Comparison of ENCODE assay signal across 1 cellular context in the genomic region with DNA sequence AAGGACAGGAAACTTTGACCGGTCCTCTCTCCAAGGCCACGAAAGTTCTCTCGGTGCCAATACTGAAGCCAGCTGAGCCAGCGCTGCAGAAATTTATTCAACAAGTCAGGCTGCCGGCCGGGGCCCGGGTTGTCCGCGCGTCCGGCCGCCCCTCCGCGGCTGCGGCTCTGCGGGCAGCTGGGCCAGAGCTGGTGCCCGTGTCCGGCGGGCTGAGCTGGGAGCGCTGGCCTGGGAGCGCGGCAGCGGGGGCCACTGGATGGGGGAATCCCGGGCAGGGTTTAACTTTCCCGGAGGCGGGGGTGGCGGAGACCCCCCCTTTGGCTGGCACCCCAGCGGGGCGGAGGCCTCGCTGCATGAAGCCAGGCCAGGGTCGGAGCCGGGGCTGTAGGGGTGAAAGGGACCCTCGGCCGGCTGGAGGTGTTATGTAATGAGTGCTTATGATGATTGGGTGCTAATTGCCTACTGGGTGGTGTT.
TF ChIP-seq lines count a peak whose summit lies in the region.

No MANE protein-coding gene starts in this region.

TF ChIP-seq in A549, 52 proteins besides CTCF, POLR2A, EP300 and RAD21 (continued from another document):
- TF ChIP-seq FOSL2 (IDR thresholded peaks at IDR 0.05) (no peak), FOSL2 (CRISPR knock-in tag; IDR thresholded peaks at IDR 0.05) (no peak), ATOH8 (CRISPR knock-in tag; IDR thresholded peaks at IDR 0.05; ENCODE audit: low read depth) (no peak), MYC (IDR thresholded peaks at IDR 0.05; ENCODE audit: borderline replicate concordance, low read length) (no peak), RCOR1 (IDR thresholded peaks at IDR 0.05; ENCODE audit: low read depth, low read length) (no peak), NPAS2 (CRISPR knock-in tag; IDR thresholded peaks at IDR 0.05; ENCODE audit: borderline replicate concordance) (no peak), HOXB5 (CRISPR knock-in tag; IDR thresholded peaks at IDR 0.05) (no peak), EHMT2 (IDR thresholded peaks at IDR 0.05; ENCODE audit: low read depth) (no peak), HEYL (CRISPR knock-in tag; IDR thresholded peaks at IDR 0.05) (no peak), SREBF2 (IDR thresholded peaks at IDR 0.05) (no peak), KDM1A (IDR thresholded peaks at IDR 0.05; ENCODE audit: low read depth) (no peak), NR3C1 (IDR thresholded peaks at IDR 0.05) (no peak), RFX5 (IDR thresholded peaks at IDR 0.05) (no peak), HOXB13 (CRISPR knock-in tag; IDR thresholded peaks at IDR 0.05; ENCODE audit: low read depth) (no peak), E2F6 (IDR thresholded peaks at IDR 0.05; ENCODE audit: borderline replicate concordance, low read depth) (no peak), BHLHE40 (IDR thresholded peaks at IDR 0.05; ENCODE audit: low read depth, low read length) (no peak)
- TF ChIP-seq, protein P1, sequence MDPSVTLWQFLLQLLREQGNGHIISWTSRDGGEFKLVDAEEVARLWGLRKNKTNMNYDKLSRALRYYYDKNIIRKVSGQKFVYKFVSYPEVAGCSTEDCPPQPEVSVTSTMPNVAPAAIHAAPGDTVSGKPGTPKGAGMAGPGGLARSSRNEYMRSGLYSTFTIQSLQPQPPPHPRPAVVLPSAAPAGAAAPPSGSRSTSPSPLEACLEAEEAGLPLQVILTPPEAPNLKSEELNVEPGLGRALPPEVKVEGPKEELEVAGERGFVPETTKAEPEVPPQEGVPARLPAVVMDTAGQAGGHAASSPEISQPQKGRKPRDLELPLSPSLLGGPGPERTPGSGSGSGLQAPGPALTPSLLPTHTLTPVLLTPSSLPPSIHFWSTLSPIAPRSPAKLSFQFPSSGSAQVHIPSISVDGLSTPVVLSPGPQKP (IDR thresholded peaks at IDR 0.05; ENCODE audit: low read depth, low read length) = no peak
- TF ChIP-seq, protein P2, sequence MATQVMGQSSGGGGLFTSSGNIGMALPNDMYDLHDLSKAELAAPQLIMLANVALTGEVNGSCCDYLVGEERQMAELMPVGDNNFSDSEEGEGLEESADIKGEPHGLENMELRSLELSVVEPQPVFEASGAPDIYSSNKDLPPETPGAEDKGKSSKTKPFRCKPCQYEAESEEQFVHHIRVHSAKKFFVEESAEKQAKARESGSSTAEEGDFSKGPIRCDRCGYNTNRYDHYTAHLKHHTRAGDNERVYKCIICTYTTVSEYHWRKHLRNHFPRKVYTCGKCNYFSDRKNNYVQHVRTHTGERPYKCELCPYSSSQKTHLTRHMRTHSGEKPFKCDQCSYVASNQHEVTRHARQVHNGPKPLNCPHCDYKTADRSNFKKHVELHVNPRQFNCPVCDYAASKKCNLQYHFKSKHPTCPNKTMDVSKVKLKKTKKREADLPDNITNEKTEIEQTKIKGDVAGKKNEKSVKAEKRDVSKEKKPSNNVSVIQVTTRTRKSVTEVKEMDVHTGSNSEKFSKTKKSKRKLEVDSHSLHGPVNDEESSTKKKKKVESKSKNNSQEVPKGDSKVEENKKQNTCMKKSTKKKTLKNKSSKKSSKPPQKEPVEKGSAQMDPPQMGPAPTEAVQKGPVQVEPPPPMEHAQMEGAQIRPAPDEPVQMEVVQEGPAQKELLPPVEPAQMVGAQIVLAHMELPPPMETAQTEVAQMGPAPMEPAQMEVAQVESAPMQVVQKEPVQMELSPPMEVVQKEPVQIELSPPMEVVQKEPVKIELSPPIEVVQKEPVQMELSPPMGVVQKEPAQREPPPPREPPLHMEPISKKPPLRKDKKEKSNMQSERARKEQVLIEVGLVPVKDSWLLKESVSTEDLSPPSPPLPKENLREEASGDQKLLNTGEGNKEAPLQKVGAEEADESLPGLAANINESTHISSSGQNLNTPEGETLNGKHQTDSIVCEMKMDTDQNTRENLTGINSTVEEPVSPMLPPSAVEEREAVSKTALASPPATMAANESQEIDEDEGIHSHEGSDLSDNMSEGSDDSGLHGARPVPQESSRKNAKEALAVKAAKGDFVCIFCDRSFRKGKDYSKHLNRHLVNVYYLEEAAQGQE (IDR thresholded peaks at IDR 0.05) = no peak
- TF ChIP-seq, protein P3, sequence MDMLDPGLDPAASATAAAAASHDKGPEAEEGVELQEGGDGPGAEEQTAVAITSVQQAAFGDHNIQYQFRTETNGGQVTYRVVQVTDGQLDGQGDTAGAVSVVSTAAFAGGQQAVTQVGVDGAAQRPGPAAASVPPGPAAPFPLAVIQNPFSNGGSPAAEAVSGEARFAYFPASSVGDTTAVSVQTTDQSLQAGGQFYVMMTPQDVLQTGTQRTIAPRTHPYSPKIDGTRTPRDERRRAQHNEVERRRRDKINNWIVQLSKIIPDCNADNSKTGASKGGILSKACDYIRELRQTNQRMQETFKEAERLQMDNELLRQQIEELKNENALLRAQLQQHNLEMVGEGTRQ (IDR thresholded peaks at IDR 0.05) = no peak
